ENCODE assay signal across 23 cellular contexts in genomic region chr16:70644763-70645597, GRCh38. TPM values are rescaled to one million over a fixed set of nuclear protein-coding genes. Genes with fewer than 3 reads are reported as not detected.
A peak's percentile ranks its signal among the peaks of the same experiment; 100 is the strongest.
DNase-seq lines count a peak whose midpoint lies in the region; ATAC-seq and TF ChIP-seq lines count a peak whose summit lies in the region.
"Had no signal": no experiment of that assay in that cellular context is flagged by ENCODE, and none has a peak within 500 bp of the region (broad histone marks: within the 10 kb centered on the region; RNA-seq: fewer than 3 reads in every experiment).

No MANE protein-coding gene starts in this region.

- no peaks in the 10 kb centered on the region for H3K27me3 ChIP-seq in DOHH2 (ENCODE audit: control insufficient read depth, low read length)
- no peaks in the 10 kb centered on the region for H3K27me3 ChIP-seq in foreskin keratinocyte
- H3K27me3 ChIP-seq in heart left ventricle: no peaks in the 10 kb centered on the region
- H3K27me3 ChIP-seq in smooth muscle cell (ENCODE audit: low read depth): no peaks in the 10 kb centered on the region
- H3K27me3 ChIP-seq: BLaER1, thyroid gland had no signal

- peaks cover 7% of the 10 kb centered on the region for H3F3A ChIP-seq in DOHH2 (ENCODE audit: control insufficient read depth, insufficient read depth)
- H3F3A ChIP-seq in smooth muscle cell (ENCODE audit: low read depth): no peaks in the 10 kb centered on the region

- TF ChIP-seq CTCF in DOHH2 (IDR thresholded peaks at IDR 0.05; ENCODE audit: low read depth, low read length, poor library complexity, severe bottlenecking) (no peak), NB4 (IDR thresholded peaks at IDR 0.05; ENCODE audit: low read depth, low read length) (peak; percentile 13), foreskin keratinocyte (conservative IDR thresholded peaks at IDR 0.05) (peak; percentile 14), heart left ventricle (IDR thresholded peaks at IDR 0.05) (no peak), smooth muscle cell (IDR thresholded peaks at IDR 0.05; ENCODE audit: borderline replicate concordance, insufficient read depth, poor library complexity, severe bottlenecking) (no peak)

- peak overlapping the region; percentile 40 for H3K4me2 ChIP-seq in DOHH2 (ENCODE audit: low read length)
- H3K4me2 ChIP-seq in smooth muscle cell: no peak overlapping the region
- H3K4me2 ChIP-seq: BLaER1 had no signal

- H2AFZ ChIP-seq in smooth muscle cell (ENCODE audit: low read depth): no peak overlapping the region
- H2AFZ ChIP-seq: GM23248 had no signal

- H3K79me2 ChIP-seq in DOHH2 (ENCODE audit: control insufficient read depth, low read length): no peaks in the 10 kb centered on the region
- H3K79me2 ChIP-seq in smooth muscle cell (ENCODE audit: low read depth): no peaks in the 10 kb centered on the region

- ATAC-seq in foreskin keratinocyte (no peak), heart left ventricle (no peak)
- ATAC-seq: activated CD8-positive, alpha-beta T cell treated with anti-CD3 and anti-CD28 coated beads, Interleukin-2, amount 10 ng/mL, durations not matched to agents 7 days and 5 days; Right ventricle myocardium inferior; stimulated activated memory B cell treated with anti-CD40 and anti-IgM and Interleukin-4, amounts not matched to agents 10 μg/mL and 1 μg/mL and 100 μg/mL, for 72 hours had no signal

- no peaks in the 10 kb centered on the region for H4K20me1 ChIP-seq in DOHH2 (ENCODE audit: control insufficient read depth, insufficient read depth, low read depth, low read length)
- no peaks in the 10 kb centered on the region for H4K20me1 ChIP-seq in smooth muscle cell (ENCODE audit: low read depth)
- H4K20me1 ChIP-seq: BLaER1 had no signal

- H3K9me2 ChIP-seq in DOHH2 (replicated peaks; ENCODE audit: control insufficient read depth, low read length): no peaks in the 10 kb centered on the region

- H3K9me3 ChIP-seq in DOHH2 (ENCODE audit: control insufficient read depth, insufficient read depth, low read length): peaks cover 3% of the 10 kb centered on the region; the same call in 1 of the 2 replicates
- H3K9me3 ChIP-seq in heart left ventricle: no peaks in the 10 kb centered on the region
- no peaks in the 10 kb centered on the region for H3K9me3 ChIP-seq in smooth muscle cell (replicated peaks; ENCODE audit: low read depth)
- H3K9me3 ChIP-seq: BLaER1, thyroid gland had no signal

- H3K9ac ChIP-seq in smooth muscle cell (ENCODE audit: low read depth): no peak overlapping the region
- H3K9ac ChIP-seq: BLaER1, GM23248 had no signal

- TF ChIP-seq POLR2A in NB4 (IDR thresholded peaks at IDR 0.05; ENCODE audit: extremely low read depth, insufficient read length) (no peak), heart left ventricle (IDR thresholded peaks at IDR 0.05) (no peak)

- DNase-seq in NCI-H1092 treated with DMSO at 0.1 percent for 48 hours (lab: John Stamatoyannopoulos, UW) (peak; percentile 8), NCI-H1092 (lab: John Stamatoyannopoulos, UW) (no peak), NB4 (ENCODE audit: low read depth) (no peak), foreskin keratinocyte (no peak), heart left ventricle (no peak), smooth muscle cell (lab: John Stamatoyannopoulos, UW; ENCODE audit: unreplicated experiment) (no peak), NCI-H2227 (lab: John Stamatoyannopoulos, UW; ENCODE audit: unreplicated experiment) (no peak)
- DNase-seq: 8988T; activated CD8-positive, alpha-beta T cell treated with anti-CD3 and anti-CD28 coated beads, Interleukin-2, amount 10 ng/mL, durations not matched to agents 7 days and 5 days; activated naive CD4-positive, alpha-beta T cell treated with anti-CD3 and anti-CD28 coated beads, Interleukin-2, amount 50 U/mL, for 16 hours; activated T-cell treated with anti-CD3 and anti-CD28 coated beads, Interleukin-2, amount 50 U/mL, for 48 hours; GM23248; Kasumi-1; NCI-H1105 treated with DMSO at 0.1 percent for 48 hours; nephron progenitor cell; NK-92 treated with Interleukin-12 subunit alpha and Interleukin-12 subunit beta, amount 100 ng/mL, for 24 hours; thyroid gland had no signal

- H3K36me3 ChIP-seq in DOHH2 (ENCODE audit: control insufficient read depth, low read length) (no peaks in the 10 kb centered on the region), heart left ventricle (no peaks in the 10 kb centered on the region), smooth muscle cell (ENCODE audit: low read depth) (no peaks in the 10 kb centered on the region)
- H3K36me3 ChIP-seq: BLaER1, thyroid gland had no signal

- 77 to 88% (median 81%) methylated on average over 9 to 10 of the region's 10 CpGs for WGBS in heart left ventricle, 4 donors
- 89% methylated on average over 10 of the region's 10 CpGs for WGBS in smooth muscle cell (ENCODE audit: low lambda C conversion rate)

- H3K4me3 ChIP-seq in DOHH2 (ENCODE audit: low read length): peak overlapping the region; percentile 35; the same call in 1 of the 2 replicates
- H3K4me3 ChIP-seq in NB4 (ENCODE audit: low read depth, low read length): no peak overlapping the region
- H3K4me3 ChIP-seq in heart left ventricle: no peak overlapping the region
- H3K4me3 ChIP-seq in smooth muscle cell: no peak overlapping the region
- H3K4me3 ChIP-seq: BLaER1, GM23248, thyroid gland had no signal

- peaks cover 9% of the 10 kb centered on the region for H3K4me1 ChIP-seq in DOHH2 (ENCODE audit: control insufficient read depth, low read length)
- H3K4me1 ChIP-seq in foreskin keratinocyte: no peaks in the 10 kb centered on the region
- peaks cover 0 to 17% (median 2%) of the 10 kb centered on the region in 12 donors for H3K4me1 ChIP-seq in heart left ventricle
- no peaks in the 10 kb centered on the region for H3K4me1 ChIP-seq in smooth muscle cell (ENCODE audit: low read depth)
- H3K4me1 ChIP-seq: BLaER1, thyroid gland had no signal

- intact Hi-C loops in heart left ventricle (cut with DNase I): loop anchor here in 3 of 10 donors (5.0 to 10.0 kb wide), 2 partner anchors 70 to 73 kb away; no protein-coding TSS in a partner anchor

- H3K27ac ChIP-seq in DOHH2 (ENCODE audit: low read depth, low read length): no peak overlapping the region
- no peak overlapping the region for H3K27ac ChIP-seq in foreskin keratinocyte
- H3K27ac ChIP-seq in heart left ventricle: no peak overlapping the region
- no peak overlapping the region for H3K27ac ChIP-seq in smooth muscle cell (ENCODE audit: low read depth)
- H3K27ac ChIP-seq: BLaER1, GM23248, thyroid gland, VCaP had no signal

RNA-seq across cellular contexts. Expression of gene IL34, which starts 1.4 kb away (rescaled TPM):
- total RNA-seq in foreskin keratinocyte (0.11 and 0.17 TPM in 2 replicates), heart left ventricle (1 to 10 TPM in 8 of 9 donors, under 1 TPM in 1; 0.49 to 6.5 (median 2.7) TPM), smooth muscle cell (not detected in 2 replicates)
- polyA plus RNA-seq in foreskin keratinocyte (0.13 and 0.19 TPM in 2 replicates), heart left ventricle (1 to 10 TPM in 1 of 2 donors, under 1 TPM in 1; 0.82 to 2.3 TPM), smooth muscle cell (0.49 and 1.2 TPM in 2 replicates)
- total RNA-seq: GM23248; T-helper 1 cell treated with Interleukin-12 subunit alpha and Interleukin-12 subunit beta and Interleukin-4 antibody, amounts not matched to agents 30 ng/mL and 1 ng/mL, for 36 hours had no signal
- polyA plus RNA-seq: GM23248 had no signal

RNA-seq across cellular contexts. Expression of gene MTSS2, which starts 40.9 kb away (rescaled TPM):
- 31.0 and 40.9 TPM in 2 replicates for total RNA-seq in foreskin keratinocyte
- polyA plus RNA-seq in foreskin keratinocyte: 12.5 and 17.4 TPM in 2 replicates
- total RNA-seq in heart left ventricle: 10 to 100 TPM; 51.9 to 90.9 (median 72.2) TPM
- polyA plus RNA-seq in heart left ventricle: 10 to 100 TPM; 58.8 to 97.1 TPM
- 19.5 and 27.1 TPM in 2 replicates for total RNA-seq in smooth muscle cell
- polyA plus RNA-seq in smooth muscle cell: 4.2 and 8.7 TPM in 2 replicates

Comparison
In these comparisons a context has a peak if more than half of its experiments do, and no peak if none do; other contexts are left out.
1. CTCF ChIP-seq: peak in NB4 (single experiment) and foreskin keratinocyte (single experiment); none in DOHH2 (single experiment), heart left ventricle (0 of 12) and smooth muscle cell (single experiment).